ENCODE assay signal across 7 cellular contexts in genomic region chr6:167453082-167453446, GRCh38.
"Had no signal": no experiment of that assay in that cellular context is flagged by ENCODE, and none has a peak within 500 bp of the region (broad histone marks: within the 10 kb centered on the region; RNA-seq: fewer than 3 reads in every experiment).

No MANE protein-coding gene starts in this region.

- ATAC-seq: GM23338, HCT116 had no signal

- H3K4me3 ChIP-seq: GM23338, HAP-1 had no signal

- H2AFZ ChIP-seq: GM23338 had no signal

- H3K4me2 ChIP-seq: GM23338 had no signal

- H3K4me1 Mint-ChIP-seq: IgD-negative memory B cell had no signal

- H3K4me1 ChIP-seq: HAP-1 had no signal

- H3K36me3 ChIP-seq: HAP-1 had no signal

- H3K9me3 Mint-ChIP-seq: GM23338, IgD-negative memory B cell had no signal

- H3K4me3 Mint-ChIP-seq: GM23338, IgD-negative memory B cell had no signal

- H3K36me3 Mint-ChIP-seq: IgD-negative memory B cell had no signal

- FAIRE-seq: HTR-8/SVneo had no signal

- DNase-seq: H7, KG1 had no signal

- H3K27ac Mint-ChIP-seq: GM23338, IgD-negative memory B cell had no signal

- H3K9me3 ChIP-seq: HAP-1 had no signal
